Comparison of ENCODE assay signal across 15 cellular contexts in the genomic region with DNA sequence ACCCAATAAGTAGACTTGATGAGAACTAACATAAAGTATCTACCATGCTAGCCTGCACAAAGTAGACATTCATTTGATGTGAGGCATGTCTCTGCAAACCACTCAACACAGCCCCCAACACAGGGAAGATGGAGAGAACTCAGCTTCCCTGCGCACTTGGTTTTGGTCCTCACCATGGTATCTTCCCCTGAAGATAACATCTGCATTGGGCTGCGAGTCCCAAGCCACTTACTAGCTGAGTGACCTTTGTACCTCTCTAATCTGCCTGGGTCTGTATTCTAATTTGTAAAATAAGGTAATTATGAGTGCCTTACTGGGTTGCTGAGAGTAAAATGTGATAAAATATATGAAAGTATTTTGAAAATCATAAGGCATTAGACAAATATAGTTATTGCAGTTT. TPM values are rescaled to one million over a fixed set of nuclear protein-coding genes. Genes with fewer than 3 reads are reported as not detected.
DNase-seq lines count a peak whose midpoint lies in the region; ATAC-seq, FAIRE-seq and TF ChIP-seq lines count a peak whose summit lies in the region.
"Had no signal": no experiment of that assay in that cellular context is flagged by ENCODE, and none has a peak within 500 bp of the region (broad histone marks: within the 10 kb centered on the region; RNA-seq: fewer than 3 reads in every experiment).

No MANE protein-coding gene starts in this region.

- ATAC-seq in HepG2 (no peak), right lobe of liver (no peak)

- in situ Hi-C loops in HepG2 (cut with HindIII; ENCODE audit: extremely low pct_ligation_motif_present, low pct_unique_long_range_greater_than_20kb): no loop called here

- no peak for DNase-seq in HepG2 (ENCODE audit: low spot score)
- DNase-seq in right lobe of liver: no peak
- no peak for DNase-seq in endodermal cell
- no peak for DNase-seq in nucleus accumbens (lab: John Stamatoyannopoulos, UW)
- DNase-seq in SW480 (ENCODE audit: low spot score): no peak
- DNase-seq in stimulated activated CD4-positive, alpha-beta T cell treated with anti-CD3 and anti-CD28 coated beads, Interleukin-2, amount 100 ng/mL, for 48 hours: no peak
- DNase-seq: C1 segment of cervical spinal cord; Calu3; CD4-positive, alpha-beta T cell; DMS 273 treated with DMSO at 0.1 percent for 48 hours; GM23248; H7 had no signal

- no peaks in the 10 kb centered on the region for H3K27me3 Mint-ChIP-seq in endodermal cell (ENCODE audit: insufficient read depth)
- H3K27me3 Mint-ChIP-seq: B cell; CD4-positive, alpha-beta T cell had no signal

- no peak for TF ChIP-seq RAD21 in HepG2 (CRISPR knock-in tag; IDR thresholded peaks at IDR 0.05)

- no peak overlapping the region for H2AFZ ChIP-seq in HepG2 (ENCODE audit: low read length)
- H2AFZ ChIP-seq: GM23248 had no signal

- intact Hi-C loops in HepG2 (cut with micrococcal nuclease; ENCODE audit: unreplicated experiment): no loop called here
- intact Hi-C loops in right lobe of liver (cut with DNase I): no loop called here

- peaks cover 8% of the 10 kb centered on the region for H3K9me3 Mint-ChIP-seq in endodermal cell
- H3K9me3 Mint-ChIP-seq: CD4-positive, alpha-beta T cell had no signal

- 92% methylated on average over 2 of the region's 2 CpGs for WGBS in HepG2 (ENCODE audit: low lambda C conversion rate)
- WGBS in right lobe of liver (ENCODE audit: insufficient coverage, low coverage, low lambda C conversion rate, missing lambda C conversion rate): 64% methylated on average over 2 of the region's 2 CpGs
- WGBS in endodermal cell (ENCODE audit: insufficient coverage in 1 of 2, insufficient read length in 1 of 2), 2 experiments: 91 to 100% methylated on average over 1 to 2 of the region's 2 CpGs

- POLR2A ChIA-PET in HepG2 (lab: Yijun Ruan, JAX): no interaction called here

- TF ChIP-seq CTCF in HepG2 (CRISPR knock-in tag; IDR thresholded peaks at IDR 0.05) (no peak), right lobe of liver (IDR thresholded peaks at IDR 0.05) (no peak), endodermal cell (conservative IDR thresholded peaks at IDR 0.05) (no peak)

- no TSS peak for BruUV-seq in HepG2 (replicated peaks; lab: Mats Ljungman, UMichigan)

- CTCF ChIA-PET in HepG2 (lab: Yijun Ruan, JAX; ENCODE audit: low intra/inter-chr PET ratio, low total read pairs): no interaction called here

- peaks cover 17% of the 10 kb centered on the region for H3K79me2 ChIP-seq in HepG2 (ENCODE audit: insufficient read depth, low read length)

- H3K36me3 Mint-ChIP-seq in endodermal cell (ENCODE audit: low read depth): peaks cover 61% of the 10 kb centered on the region

- H3K27me3 ChIP-seq in HepG2 (ENCODE audit: control insufficient read depth in 1 of 2, insufficient read depth in 2 of 2, low read length in 2 of 2) (no peaks in the 10 kb centered on the region), right lobe of liver (no peaks in the 10 kb centered on the region), HUES6 (ENCODE audit: control insufficient read depth, insufficient read depth, low read length) (no peaks in the 10 kb centered on the region), endodermal cell (ENCODE audit: control insufficient read depth, insufficient read depth, low read length, poor library complexity, severe bottlenecking) (no peaks in the 10 kb centered on the region)

- H3K9ac ChIP-seq in HepG2 (ENCODE audit: insufficient read depth, low read depth, low read length) (no peak overlapping the region), HUES6 (ENCODE audit: low read length) (no peak overlapping the region), endodermal cell (ENCODE audit: extremely low read depth, low read length, poor library complexity, severe bottlenecking) (no peak overlapping the region)
- H3K9ac ChIP-seq: GM23248 had no signal

- H4K20me1 ChIP-seq in HepG2 (ENCODE audit: insufficient read depth, low read length): peaks cover 10% of the 10 kb centered on the region; the same call in 1 of the 2 replicates

- TF ChIP-seq POLR2A in HepG2 (IDR thresholded peaks at IDR 0.05; ENCODE audit: insufficient read depth in 1 of 2, low read depth in 2 of 2, low read length in 2 of 2) (no peak), right lobe of liver (IDR thresholded peaks at IDR 0.05) (no peak)

- H3K36me3 ChIP-seq in HepG2 (replicated peaks in 1 of 2; ENCODE audit: control insufficient read depth in 1 of 2, insufficient read depth in 2 of 2, low read length in 2 of 2) (peaks cover 5 to 15% of the 10 kb centered on the region in 2 experiments), right lobe of liver (no peaks in the 10 kb centered on the region), HUES6 (ENCODE audit: control insufficient read depth, insufficient read depth, low read length) (peaks cover 70% of the 10 kb centered on the region), endodermal cell (ENCODE audit: control insufficient read depth, insufficient read depth, low read length) (peaks cover 83% of the 10 kb centered on the region)

- H3K4me1 ChIP-seq in HepG2 (ENCODE audit: insufficient read depth, low read length): peaks cover 43% of the 10 kb centered on the region
- no peaks in the 10 kb centered on the region for H3K4me1 ChIP-seq in right lobe of liver
- peaks cover 7% of the 10 kb centered on the region for H3K4me1 ChIP-seq in HUES6 (ENCODE audit: control insufficient read depth, insufficient read depth, low read length)
- peaks cover 9% of the 10 kb centered on the region for H3K4me1 ChIP-seq in endodermal cell (ENCODE audit: control insufficient read depth, insufficient read depth, low read length)

- FAIRE-seq in HepG2 (lab: Jason Lieb, UNC): no peak
- FAIRE-seq: A204.1 had no signal

- H3K4me3 Mint-ChIP-seq in endodermal cell: no peak overlapping the region
- H3K4me3 Mint-ChIP-seq: B cell; CD4-positive, alpha-beta T cell had no signal

- H3K4me1 Mint-ChIP-seq in endodermal cell: peaks cover 29% of the 10 kb centered on the region
- H3K4me1 Mint-ChIP-seq: B cell had no signal

- H3K27ac Mint-ChIP-seq in endodermal cell: peak overlapping the region; percentile 56
- H3K27ac Mint-ChIP-seq: B cell; CD4-positive, alpha-beta T cell had no signal

- no peak overlapping the region for H3K4me2 ChIP-seq in HepG2 (ENCODE audit: low read depth, low read length)

- no peaks in the 10 kb centered on the region for H3K9me3 ChIP-seq in HepG2 (ENCODE audit: low read length)
- no peaks in the 10 kb centered on the region for H3K9me3 ChIP-seq in right lobe of liver
- no peaks in the 10 kb centered on the region for H3K9me3 ChIP-seq in HUES6 (ENCODE audit: control insufficient read depth, insufficient read depth, low read depth, low read length)
- H3K9me3 ChIP-seq in endodermal cell (ENCODE audit: control insufficient read depth, low read length): no peaks in the 10 kb centered on the region

- TF ChIP-seq EP300 in HepG2 (IDR thresholded peaks at IDR 0.05; ENCODE audit: low read depth in 2 of 2, low read length in 2 of 2): no peak
- no peak for TF ChIP-seq EP300 in HepG2 (CRISPR knock-in tag; IDR thresholded peaks at IDR 0.05; ENCODE audit: borderline replicate concordance)

- H3K4me3 ChIP-seq in HepG2 (replicated peaks in 1 of 3; ENCODE audit: insufficient read depth in 1 of 3, low read depth in 2 of 3, low read length in 3 of 3): no peak overlapping the region
- H3K4me3 ChIP-seq in right lobe of liver: no peak overlapping the region
- H3K4me3 ChIP-seq in HUES6 (ENCODE audit: low read depth, low read length): no peak overlapping the region
- H3K4me3 ChIP-seq in endodermal cell (ENCODE audit: low read length): no peak overlapping the region
- H3K4me3 ChIP-seq: GM23248 had no signal

- no peak overlapping the region for H3K27ac ChIP-seq in HepG2 (ENCODE audit: extremely low read length, insufficient read depth, low read length)
- H3K27ac ChIP-seq in right lobe of liver: no peak overlapping the region
- 0 out of 2 replicates have a peak overlapping the region, but pooled peaks have one; percentile 2 for H3K27ac ChIP-seq in HUES6 (ENCODE audit: low read depth, low read length)
- no peak overlapping the region for H3K27ac ChIP-seq in endodermal cell (ENCODE audit: low read depth, low read length)
- H3K27ac ChIP-seq: GM23248 had no signal

TF ChIP-seq in HepG2, 621 proteins besides CTCF, POLR2A, EP300 and RAD21:
- TF ChIP-seq HNF4A (CRISPR knock-in tag; IDR thresholded peaks at IDR 0.05): peak; percentile 24; the same call in 1 of the 2 replicates
- no peak for TF ChIP-seq ZNF17 (CRISPR knock-in tag; IDR thresholded peaks at IDR 0.05)
- TF ChIP-seq GATA4 (IDR thresholded peaks at IDR 0.05; ENCODE audit: borderline replicate concordance, low read depth): no peak

RNA-seq across cellular contexts. Expression of gene PPFIA1, which starts 30.7 kb away (rescaled TPM):
- total RNA-seq in HepG2 (2016; rRNA removed; fragmentation: Illumina TruSeq; extraction: Trizol): 27.3 and 29.9 TPM in 2 replicates
- 68.7 and 75.4 TPM in 2 replicates for total RNA-seq in HepG2 (2016; cell fraction: cytosol; rRNA removed; fragmentation: Illumina TruSeq; extraction: Trizol; ENCODE audit: low read depth)
- 26.9 and 30.3 TPM in 2 replicates for total RNA-seq in HepG2 (2016; cell fraction: insoluble cytoplasmic fraction; rRNA removed; fragmentation: Illumina TruSeq; extraction: Trizol)
- total RNA-seq in HepG2 (2016; cell fraction: membrane; rRNA removed; fragmentation: Illumina TruSeq; extraction: Trizol): 22.7 and 22.8 TPM in 2 replicates
- total RNA-seq in HepG2 (2016; cell fraction: nucleus; rRNA removed; fragmentation: Illumina TruSeq; extraction: Trizol): 29.3 and 30.4 TPM in 2 replicates
- 45.2 and 48.0 TPM in 2 replicates for polyA plus RNA-seq in HepG2 (2011; rRNA removed)
- 32.6 and 45.4 TPM in 2 replicates for polyA plus RNA-seq in HepG2 (2011; cell fraction: cytosol; rRNA removed)
- polyA plus RNA-seq in HepG2 (2011; cell fraction: nucleus; rRNA removed): 60.5 and 68.2 TPM in 2 replicates
- 18.1 and 18.8 TPM in 2 replicates for polyA plus RNA-seq in HepG2 (2012)
- 1.4 and 2.3 TPM in 2 replicates for polyA plus RNA-seq in HepG2 (2016; cell fraction: cytosol; fragmentation: Illumina TruSeq; extraction: Trizol; ENCODE audit: low read depth)
- polyA plus RNA-seq in HepG2 (2016; cell fraction: insoluble cytoplasmic fraction; fragmentation: Illumina TruSeq; extraction: Trizol; ENCODE audit: low read depth): 18.5 and 22.6 TPM in 2 replicates
- 5.3 and 7.1 TPM in 2 replicates for polyA plus RNA-seq in HepG2 (2016; cell fraction: membrane; fragmentation: Illumina TruSeq; extraction: Trizol; ENCODE audit: low read depth)
- 38.7 and 39.4 TPM in 2 replicates for polyA plus RNA-seq in HepG2 (2016; cell fraction: nucleus; fragmentation: Illumina TruSeq; extraction: Trizol; ENCODE audit: insufficient read depth, low read depth)
- 94.3 and 206 TPM in 2 replicates for polyA minus RNA-seq in HepG2 (2011; rRNA and poly(A)+ RNA removed; ENCODE audit: low replicate concordance)
- polyA minus RNA-seq in HepG2 (2011; cell fraction: cytosol; rRNA and poly(A)+ RNA removed): 31.2 and 40.4 TPM in 2 replicates
- polyA minus RNA-seq in HepG2 (2011; cell fraction: nucleus; rRNA and poly(A)+ RNA removed): 59.9 and 69.0 TPM in 2 replicates
- total RNA-seq in right lobe of liver: 10 to 100 TPM; 21.1 to 27.0 (median 22.7) TPM
- total RNA-seq in endodermal cell: 100 to 1,000 TPM; 105 to 118 TPM
- polyA plus RNA-seq in endodermal cell (2013, experiment 1 of 2): 47.1 TPM
- 42.1 TPM for polyA plus RNA-seq in endodermal cell (2013, experiment 2 of 2)
